11 cellular contexts compared by ENCODE assay signal in genomic region chrX:140503230-140503585, GRCh38. TPM values are rescaled to one million over a fixed set of nuclear protein-coding genes. Genes with fewer than 3 reads are reported as not detected.
DNase-seq lines count a peak whose midpoint lies in the region; ATAC-seq and TF ChIP-seq lines count a peak whose summit lies in the region.
"Had no signal": no experiment of that assay in that cellular context is flagged by ENCODE, and none has a peak within 500 bp of the region (broad histone marks: within the 10 kb centered on the region; RNA-seq: fewer than 3 reads in every experiment).

No MANE protein-coding gene starts in this region.

- H3K4me3 ChIP-seq in astrocyte of the spinal cord (ENCODE audit: low read depth, low read length) = peak overlapping the region; percentile 12
- H3K4me3 ChIP-seq in naive thymus-derived CD4-positive, alpha-beta T cell (ENCODE audit: low read length) = no peak overlapping the region
- peak overlapping the region in 1 of 2 donors; percentile 49 for H3K4me3 ChIP-seq in testis
- H3K4me3 ChIP-seq: HAP-1 had no signal

- H3K27ac Mint-ChIP-seq in activated naive CD8-positive, alpha-beta T cell = no peak overlapping the region
- H3K27ac Mint-ChIP-seq in activated naive CD8-positive, alpha-beta T cell treated with anti-CD3 and anti-CD28 coated beads, Interleukin-2, amount 50 U/mL, for 24 hours = no peak overlapping the region
- H3K27ac Mint-ChIP-seq in naive thymus-derived CD4-positive, alpha-beta T cell = peak overlapping the region in 1 of 9 donors; percentile 74

- H3K9me3 Mint-ChIP-seq in activated naive CD8-positive, alpha-beta T cell (ENCODE audit: low read depth) = no peaks in the 10 kb centered on the region
- H3K9me3 Mint-ChIP-seq in activated naive CD8-positive, alpha-beta T cell treated with anti-CD3 and anti-CD28 coated beads, Interleukin-2, amount 50 U/mL, for 24 hours = no peaks in the 10 kb centered on the region
- H3K9me3 Mint-ChIP-seq in naive thymus-derived CD4-positive, alpha-beta T cell = peaks cover 0 to 18% (median 0%) of the 10 kb centered on the region in 11 donors

- no peaks in the 10 kb centered on the region for H3K27me3 ChIP-seq in naive thymus-derived CD4-positive, alpha-beta T cell (ENCODE audit: control insufficient read depth in 2 of 2, insufficient read depth in 2 of 2, low read length in 2 of 2)
- no peaks in the 10 kb centered on the region for H3K27me3 ChIP-seq in testis
- H3K27me3 ChIP-seq: vagina had no signal

- TF ChIP-seq CTCF in astrocyte of the spinal cord (IDR thresholded peaks at IDR 0.05; ENCODE audit: low read depth, low read length) = no peak
- no peak for TF ChIP-seq CTCF in testis (IDR thresholded peaks at IDR 0.05)

- no peak for DNase-seq in activated naive CD8-positive, alpha-beta T cell treated with anti-CD3 and anti-CD28 coated beads, Interleukin-2, amount 50 U/mL, for 24 hours
- DNase-seq in astrocyte of the spinal cord (ENCODE audit: low read depth, low spot score) = peak; percentile 5
- DNase-seq in naive thymus-derived CD4-positive, alpha-beta T cell = no peak
- peak; percentile 41 for DNase-seq in testis
- no peak for DNase-seq in NCI-H1048 (lab: John Stamatoyannopoulos, UW)
- DNase-seq in amygdala (lab: John Stamatoyannopoulos, UW) = no peak
- DNase-seq: WERI-Rb-1 had no signal

- CTCF ChIA-PET in naive thymus-derived CD4-positive, alpha-beta T cell (lab: Charles Lee) = no interaction called here

- H3K4me1 Mint-ChIP-seq in activated naive CD8-positive, alpha-beta T cell (ENCODE audit: low read depth) = peaks cover 9% of the 10 kb centered on the region
- H3K4me1 Mint-ChIP-seq in activated naive CD8-positive, alpha-beta T cell treated with anti-CD3 and anti-CD28 coated beads, Interleukin-2, amount 50 U/mL, for 24 hours = peaks cover 3% of the 10 kb centered on the region
- peaks cover 0 to 17% (median 2%) of the 10 kb centered on the region in 7 donors for H3K4me1 Mint-ChIP-seq in naive thymus-derived CD4-positive, alpha-beta T cell

- no peaks in the 10 kb centered on the region for H3K9me3 ChIP-seq in naive thymus-derived CD4-positive, alpha-beta T cell (ENCODE audit: control insufficient read depth in 2 of 3, low read length in 3 of 3)
- no peaks in the 10 kb centered on the region for H3K9me3 ChIP-seq in testis
- H3K9me3 ChIP-seq: vagina had no signal

- H3K36me3 ChIP-seq in naive thymus-derived CD4-positive, alpha-beta T cell (ENCODE audit: control insufficient read depth in 2 of 3, insufficient read depth in 3 of 3, low read length in 3 of 3) = no peaks in the 10 kb centered on the region
- no peaks in the 10 kb centered on the region for H3K36me3 ChIP-seq in testis (ENCODE audit: low read depth, missing control alignments)
- H3K36me3 ChIP-seq: HAP-1, vagina, WERI-Rb-1 had no signal

- H3K27me3 Mint-ChIP-seq in activated naive CD8-positive, alpha-beta T cell = peaks cover 28% of the 10 kb centered on the region
- peaks cover 53% of the 10 kb centered on the region for H3K27me3 Mint-ChIP-seq in activated naive CD8-positive, alpha-beta T cell treated with anti-CD3 and anti-CD28 coated beads, Interleukin-2, amount 50 U/mL, for 24 hours
- peaks cover 13 to 66% (median 43%) of the 10 kb centered on the region in 5 donors for H3K27me3 Mint-ChIP-seq in naive thymus-derived CD4-positive, alpha-beta T cell

- no peak for TF ChIP-seq POLR2A in testis (IDR thresholded peaks at IDR 0.05)

- H3K4me1 ChIP-seq in naive thymus-derived CD4-positive, alpha-beta T cell (ENCODE audit: control insufficient read depth in 2 of 2, insufficient read depth in 2 of 2, low read length in 2 of 2) = no peaks in the 10 kb centered on the region
- H3K4me1 ChIP-seq in testis = no peaks in the 10 kb centered on the region
- H3K4me1 ChIP-seq: vagina had no signal

- POLR2A ChIA-PET in naive thymus-derived CD4-positive, alpha-beta T cell (lab: Charles Lee) = no interaction called here

- no peak for ATAC-seq in activated naive CD8-positive, alpha-beta T cell treated with anti-CD3 and anti-CD28 coated beads, Interleukin-2, amount 50 U/mL, for 24 hours
- ATAC-seq in naive thymus-derived CD4-positive, alpha-beta T cell = no peak
- no peak for ATAC-seq in GM21723 (IDR thresholded peaks at IDR 0.05; ENCODE audit: unreplicated experiment)

- WGBS in testis, 2 donors = 1 to 4% methylated on average over 13 to 15 of the region's 15 CpGs

- intact Hi-C loops in naive thymus-derived CD4-positive, alpha-beta T cell (cut with micrococcal nuclease) = no loop called here
- intact Hi-C loops in testis (cut with DNase I; ENCODE audit: low total_unique reads) = no loop called here

- H3K36me3 Mint-ChIP-seq in activated naive CD8-positive, alpha-beta T cell = no peaks in the 10 kb centered on the region
- H3K36me3 Mint-ChIP-seq in activated naive CD8-positive, alpha-beta T cell treated with anti-CD3 and anti-CD28 coated beads, Interleukin-2, amount 50 U/mL, for 24 hours (ENCODE audit: low read depth) = no peaks in the 10 kb centered on the region
- peaks cover 0 to 4% (median 0%) of the 10 kb centered on the region in 5 donors for H3K36me3 Mint-ChIP-seq in naive thymus-derived CD4-positive, alpha-beta T cell

- H3K4me3 Mint-ChIP-seq in activated naive CD8-positive, alpha-beta T cell = peak overlapping the region; percentile 70
- H3K4me3 Mint-ChIP-seq in activated naive CD8-positive, alpha-beta T cell treated with anti-CD3 and anti-CD28 coated beads, Interleukin-2, amount 50 U/mL, for 24 hours = no peak overlapping the region
- H3K4me3 Mint-ChIP-seq in naive thymus-derived CD4-positive, alpha-beta T cell = peak overlapping the region in 9 of 10 donors; percentile 17 to 67 (median 63)

- in situ Hi-C loops in astrocyte of the spinal cord (cut with HindIII; ENCODE audit: low sequenced_read_pairs) = no loop called here

- no peak overlapping the region for H3K27ac ChIP-seq in naive thymus-derived CD4-positive, alpha-beta T cell (ENCODE audit: low read depth, low read length)
- H3K27ac ChIP-seq in testis = no peak overlapping the region
- H3K27ac ChIP-seq: vagina, WERI-Rb-1 had no signal

RNA-seq across cellular contexts. Expression of gene SOX3, which starts 1.7 kb away (rescaled TPM):
- not detected for total RNA-seq in naive thymus-derived CD4-positive, alpha-beta T cell
- not detected for polyA plus RNA-seq in naive thymus-derived CD4-positive, alpha-beta T cell
- 10 to 100 TPM; 13.7 to 18.0 TPM for total RNA-seq in testis
- 2.9 TPM for polyA plus RNA-seq in testis (ENCODE audit: insufficient read depth, low read depth, low replicate concordance)
- total RNA-seq: vagina had no signal

Comparison
In these comparisons a context has a peak if more than half of its experiments do, and no peak if none do; other contexts are left out.
1. DNase-seq: peak in astrocyte of the spinal cord (single experiment) and testis (single experiment); none in activated naive CD8-positive, alpha-beta T cell treated with anti-CD3 and anti-CD28 coated beads, Interleukin-2, amount 50 U/mL, for 24 hours (single experiment), naive thymus-derived CD4-positive, alpha-beta T cell (0 of 9), NCI-H1048 (single experiment) and amygdala (0 of 56).
2. RNA of gene SOX3, which starts 1.7 kb away (total RNA-seq): 13.7 to 18.0 TPM in testis; not detected in naive thymus-derived CD4-positive, alpha-beta T cell; every median in the first group is over 10 times any median in the second.